ENCODE assay signal across 17 cellular contexts in the genomic region with DNA sequence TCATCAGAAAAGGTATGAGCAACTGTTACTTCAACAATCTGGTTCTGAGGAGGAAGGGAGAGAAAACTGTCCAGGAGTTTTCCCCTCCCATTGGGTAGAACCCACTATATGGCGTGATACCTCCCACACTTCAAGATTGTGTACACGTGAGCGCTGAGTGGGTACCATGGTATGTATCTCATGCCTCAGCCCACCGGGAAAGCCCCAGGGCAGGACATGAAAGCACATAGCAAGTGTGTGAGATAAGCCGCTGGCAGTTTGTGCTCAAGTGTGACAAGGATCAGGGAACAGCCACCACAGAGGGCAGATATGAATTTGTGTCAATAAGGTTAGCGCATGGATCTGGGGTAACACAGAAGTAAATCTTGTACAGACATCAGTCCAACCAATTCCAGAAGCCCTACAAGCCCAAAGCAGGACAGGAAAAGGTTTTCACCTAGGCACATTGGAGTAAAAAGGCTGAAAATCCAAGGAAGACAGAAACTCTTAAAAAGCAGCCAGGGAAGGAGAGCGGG. TPM values are rescaled to one million over a fixed set of nuclear protein-coding genes. Genes with fewer than 3 reads are reported as not detected.
DNase-seq lines count a peak whose midpoint lies in the region; ATAC-seq, FAIRE-seq and TF ChIP-seq lines count a peak whose summit lies in the region.
"Had no signal": no experiment of that assay in that cellular context is flagged by ENCODE, and none has a peak within 500 bp of the region (broad histone marks: within the 10 kb centered on the region; RNA-seq: fewer than 3 reads in every experiment).

No MANE protein-coding gene starts in this region.

- no peak overlapping the region for H3K27ac ChIP-seq in lower lobe of right lung
- H3K27ac ChIP-seq in suprapubic skin, result no peak overlapping the region
- H3K27ac ChIP-seq: SJCRH30 had no signal

- H3K36me3 ChIP-seq in lower lobe of right lung (no peaks in the 10 kb centered on the region), suprapubic skin (no peaks in the 10 kb centered on the region)
- H3K36me3 ChIP-seq: SJCRH30 had no signal

- no peaks in the 10 kb centered on the region for H3K36me3 Mint-ChIP-seq in activated naive CD4-positive, alpha-beta T cell treated with anti-CD3 and anti-CD28 coated beads for 36 hours (ENCODE audit: low read depth)

- FAIRE-seq in D721Med (lab: Jason Lieb, UNC), result no peak
- FAIRE-seq: HepG2 had no signal

- intact Hi-C loops in activated naive CD4-positive, alpha-beta T cell treated with anti-CD3 and anti-CD28 coated beads for 36 hours (cut with micrococcal nuclease), result no loop called here
- intact Hi-C loops in lower lobe of right lung (cut with DNase I), result no loop called here

- no peak for TF ChIP-seq POLR2A in suprapubic skin (IDR thresholded peaks at IDR 0.05)

- no peak overlapping the region for H3K4me3 ChIP-seq in lower lobe of right lung
- H3K4me3 ChIP-seq in suprapubic skin, result no peak overlapping the region
- H3K4me3 ChIP-seq: SJCRH30 had no signal

- no peak overlapping the region for H3K4me3 Mint-ChIP-seq in activated naive CD4-positive, alpha-beta T cell treated with anti-CD3 and anti-CD28 coated beads for 36 hours

- no peaks in the 10 kb centered on the region for H3K9me3 ChIP-seq in lower lobe of right lung
- H3K9me3 ChIP-seq in suprapubic skin, result no peaks in the 10 kb centered on the region
- H3K9me3 ChIP-seq: SJCRH30 had no signal

- no peaks in the 10 kb centered on the region for H3K4me1 Mint-ChIP-seq in activated naive CD4-positive, alpha-beta T cell treated with anti-CD3 and anti-CD28 coated beads for 36 hours (ENCODE audit: low read depth)

- H3K9me3 Mint-ChIP-seq in activated naive CD4-positive, alpha-beta T cell treated with anti-CD3 and anti-CD28 coated beads for 36 hours, result no peaks in the 10 kb centered on the region

- peak; percentile 6 for DNase-seq in activated naive CD4-positive, alpha-beta T cell treated with anti-CD3 and anti-CD28 coated beads for 36 hours
- no peak for DNase-seq in activated naive CD4-positive, alpha-beta T cell (lab: John Stamatoyannopoulos, UW)
- peak; percentile 17 for DNase-seq in UCSD-AML1 (lab: John Stamatoyannopoulos, UW; ENCODE audit: unreplicated experiment)
- DNase-seq in lower lobe of right lung, result no peak
- DNase-seq in DMS153 (lab: John Stamatoyannopoulos, UW), result no peak
- no peak for DNase-seq in D721Med (ENCODE audit: insufficient read length, low spot score)
- no peak for DNase-seq in suprapubic skin (ENCODE audit: low spot score in 2 of 2)
- DNase-seq: 8988T, COR-L47, KG1, NCI-H1436, NCI-H1930, NCI-H345, NCI-H524 treated with DMSO at 0.1 percent for 48 hours, SJCRH30 had no signal

- no peaks in the 10 kb centered on the region for H3K27me3 Mint-ChIP-seq in activated naive CD4-positive, alpha-beta T cell treated with anti-CD3 and anti-CD28 coated beads for 36 hours (ENCODE audit: low read depth)

- H3K27me3 ChIP-seq in lower lobe of right lung (ENCODE audit: low read depth), result no peaks in the 10 kb centered on the region
- H3K27me3 ChIP-seq in suprapubic skin, result no peaks in the 10 kb centered on the region
- H3K27me3 ChIP-seq: SJCRH30 had no signal

- H3K27ac Mint-ChIP-seq in activated naive CD4-positive, alpha-beta T cell treated with anti-CD3 and anti-CD28 coated beads for 36 hours, result no peak overlapping the region

- H3K4me1 ChIP-seq in lower lobe of right lung (no peaks in the 10 kb centered on the region), suprapubic skin (no peaks in the 10 kb centered on the region)
- H3K4me1 ChIP-seq: SJCRH30 had no signal

- 81% methylated on average over 7 of the region's 7 CpGs for WGBS in suprapubic skin

- ATAC-seq in lower lobe of right lung, result peak; percentile 71 to 85
- ATAC-seq in HG03280 (IDR thresholded peaks at IDR 0.05; ENCODE audit: unreplicated experiment), result no peak
- ATAC-seq: HepG2 had no signal

- TF ChIP-seq CTCF in lower lobe of right lung (IDR thresholded peaks at IDR 0.05) (no peak), D721Med (IDR thresholded peaks at IDR 0.05; ENCODE audit: insufficient read depth, missing control alignments) (no peak), suprapubic skin (IDR thresholded peaks at IDR 0.05) (no peak)

- CTCF ChIA-PET in activated naive CD4-positive, alpha-beta T cell treated with anti-CD3 and anti-CD28 coated beads for 36 hours (lab: Charles Lee), result interaction anchor here (0.7 kb wide), 1 partner anchor 27 kb away, joined by 3 read pairs; no protein-coding TSS in a partner anchor

- no peak for TF ChIP-seq EP300 in suprapubic skin (IDR thresholded peaks at IDR 0.05)

RNA-seq across cellular contexts. Expression of a gene that starts 42.6 kb away (rescaled TPM):
- total RNA-seq in activated naive CD4-positive, alpha-beta T cell treated with anti-CD3 and anti-CD28 coated beads for 36 hours, result 10 to 100 TPM; 14.2 to 14.6 TPM
- total RNA-seq in lower lobe of right lung (20.3 TPM), suprapubic skin (10 to 100 TPM; 10.5 to 29.2 (median 13.2) TPM)

Comparison
In these comparisons a context has a peak if more than half of its experiments do, and no peak if none do; other contexts are left out.
1. DNase-seq: peak in activated naive CD4-positive, alpha-beta T cell treated with anti-CD3 and anti-CD28 coated beads for 36 hours (single experiment) and UCSD-AML1 (single experiment); none in activated naive CD4-positive, alpha-beta T cell (0 of 4), lower lobe of right lung (single experiment), DMS153 (single experiment), D721Med (single experiment) and suprapubic skin (0 of 2).